23 cellular contexts compared by ENCODE assay signal in the genomic region with DNA sequence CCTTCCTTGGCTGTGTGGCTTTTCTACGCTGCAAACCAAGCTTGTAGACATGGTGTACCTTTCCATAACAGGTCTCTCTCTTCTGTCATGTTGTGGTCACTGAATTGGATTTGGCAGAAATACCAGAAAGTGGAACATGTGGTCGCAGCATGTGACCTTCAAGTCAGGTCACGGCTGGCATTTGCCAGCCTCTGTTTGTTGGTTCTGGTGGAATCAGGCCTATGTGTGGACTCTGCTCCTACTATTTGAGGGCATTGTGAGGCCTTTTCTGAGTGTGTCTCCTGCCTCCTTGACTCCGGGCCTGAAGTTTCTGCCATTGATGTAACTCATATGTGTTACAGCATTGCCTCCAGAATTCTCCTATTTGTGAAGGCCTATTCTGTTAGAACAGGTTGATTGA.
DNase-seq lines count a peak whose midpoint lies in the region; ATAC-seq and TF ChIP-seq lines count a peak whose summit lies in the region.
"Had no signal": no experiment of that assay in that cellular context is flagged by ENCODE, and none has a peak within 500 bp of the region (broad histone marks: within the 10 kb centered on the region; RNA-seq: fewer than 3 reads in every experiment).

No MANE protein-coding gene starts in this region.

- ATAC-seq in heart right ventricle (peak in 1 of 8 donors; percentile 49), left cardiac atrium (no peak), aorta (ENCODE audit: low FRiP score) (no peak), GM19023 (IDR thresholded peaks at IDR 0.05; ENCODE audit: unreplicated experiment) (no peak)

- H3K27ac ChIP-seq in heart right ventricle, result peak overlapping the region in 6 of 10 donors; percentile 25 to 63 (median 47)
- peak overlapping the region; percentile 47 to 51 for H3K27ac ChIP-seq in right atrium auricular region
- peak overlapping the region; percentile 45 for H3K27ac ChIP-seq in muscle layer of duodenum (ENCODE audit: low read length)
- H3K27ac ChIP-seq in aorta (ENCODE audit: low read depth in 1 of 2, low read length in 2 of 2), result peak overlapping the region; percentile 39 to 52
- H3K27ac ChIP-seq: C4-2B, foreskin keratinocyte, VCaP had no signal

- H3K4me3 ChIP-seq in heart right ventricle (no peak overlapping the region), right atrium auricular region (no peak overlapping the region), muscle layer of duodenum (ENCODE audit: low read depth in 1 of 2, low read length in 2 of 2) (no peak overlapping the region), aorta (ENCODE audit: low read length in 2 of 2) (no peak overlapping the region)

- WGBS in heart right ventricle, 2 donors, result 69 to 75% methylated on average over 4 of the region's 4 CpGs
- WGBS in aorta, 2 donors, result 49 to 51% methylated on average over 4 of the region's 4 CpGs

- TF ChIP-seq CTCF in heart right ventricle (IDR thresholded peaks at IDR 0.05), result no peak
- TF ChIP-seq CTCF in right atrium auricular region (IDR thresholded peaks at IDR 0.05), result no peak

- no peaks in the 10 kb centered on the region for H3K27me3 ChIP-seq in heart right ventricle
- H3K27me3 ChIP-seq in right atrium auricular region, result no peaks in the 10 kb centered on the region
- H3K27me3 ChIP-seq in muscle layer of duodenum (ENCODE audit: low read depth, low read length), result no peaks in the 10 kb centered on the region
- no peaks in the 10 kb centered on the region for H3K27me3 ChIP-seq in aorta (ENCODE audit: control insufficient read depth in 1 of 2, insufficient read depth in 2 of 2, low read length in 1 of 2)
- H3K27me3 ChIP-seq: foreskin keratinocyte had no signal

- DNase-seq in heart right ventricle (no peak), left cardiac atrium (no peak), right atrium auricular region (ENCODE audit: low spot score) (no peak), aorta (no peak), DMS79 (lab: John Stamatoyannopoulos, UW) (no peak), T-helper 1 cell (no peak)
- DNase-seq: activated CD4-positive, alpha-beta T cell treated with anti-CD3 and anti-CD28 coated beads for 4 hours; activated naive CD4-positive, alpha-beta T cell treated with anti-CD3 and anti-CD28 coated beads, Interleukin-2, amount 50 U/mL, for 16 hours; COR-L47; erythroblast; kidney glomerular epithelial cell; MV-4-11; NCI-H1436 treated with DMSO at 0.1 percent for 48 hours; posterior cingulate gyrus; SIG-M5; stimulated activated CD4-positive, alpha-beta T cell treated with anti-CD3 and anti-CD28 coated beads, Interleukin-15, amount 100 ng/mL, for 24 hours; stimulated activated CD4-positive, alpha-beta T cell treated with anti-CD3 and anti-CD28 coated beads, Interleukin-4, amount 100 ng/mL, for 4 hours; substantia nigra had no signal

- intact Hi-C loops in heart right ventricle (cut with DNase I) (loop anchor here in 1 of 10 donors (10.0 kb wide), 1 partner anchor 115 kb away; a partner anchor contains a TSS), left cardiac atrium (cut with DNase I) (loop anchor here (10.0 kb wide), 3 partner anchors 85 to 115 kb away; a partner anchor contains a TSS), aorta (cut with DNase I) (no loop called here)

- H3K36me3 ChIP-seq in heart right ventricle, result peaks cover 0 to 11% (median 0%) of the 10 kb centered on the region in 9 donors
- H3K36me3 ChIP-seq in right atrium auricular region, result peaks cover 12% of the 10 kb centered on the region
- no peaks in the 10 kb centered on the region for H3K36me3 ChIP-seq in muscle layer of duodenum (ENCODE audit: control insufficient read depth in 1 of 2, insufficient read depth in 2 of 2, low read length in 2 of 2)
- H3K36me3 ChIP-seq in aorta (ENCODE audit: control insufficient read depth in 1 of 2, insufficient read depth in 2 of 2, low read length in 1 of 2), result no peaks in the 10 kb centered on the region

- H3K9me3 ChIP-seq in heart right ventricle (peaks cover 0 to 20% (median 8%) of the 10 kb centered on the region in 11 donors), right atrium auricular region (peaks cover 0 to 15% of the 10 kb centered on the region in 2 donors), muscle layer of duodenum (ENCODE audit: control insufficient read depth in 1 of 2, low read length in 2 of 2) (peaks cover 0 to 7% of the 10 kb centered on the region in 2 donors), aorta (ENCODE audit: control insufficient read depth, low read length) (no peaks in the 10 kb centered on the region)

- H3K4me1 ChIP-seq in heart right ventricle (peaks cover 10 to 79% (median 58%) of the 10 kb centered on the region in 9 donors), right atrium auricular region (peaks cover 0 to 56% of the 10 kb centered on the region in 2 donors), muscle layer of duodenum (ENCODE audit: control insufficient read depth in 1 of 2, insufficient read depth in 2 of 2, low read length in 2 of 2) (peaks cover 0 to 11% of the 10 kb centered on the region in 2 donors), aorta (ENCODE audit: control insufficient read depth in 1 of 2, insufficient read depth in 2 of 2, low read length in 2 of 2) (peaks cover 4 to 22% of the 10 kb centered on the region in 2 donors)
- H3K4me1 ChIP-seq: foreskin keratinocyte had no signal

Comparison
In these comparisons a context has a peak if more than half of its experiments do, and no peak if none do; other contexts are left out.
1. intact Hi-C loops: an anchor here in left cardiac atrium (10.0 kb wide); none called in aorta.